ENCODE assay signal across 18 cellular contexts in genomic region chr13:26604784-26605183, GRCh38. TPM values are rescaled to one million over a fixed set of nuclear protein-coding genes. Genes with fewer than 3 reads are reported as not detected.
DNase-seq lines count a peak whose midpoint lies in the region; ATAC-seq and TF ChIP-seq lines count a peak whose summit lies in the region.
"Had no signal": no experiment of that assay in that cellular context is flagged by ENCODE, and none has a peak within 500 bp of the region (broad histone marks: within the 10 kb centered on the region; RNA-seq: fewer than 3 reads in every experiment).

No MANE protein-coding gene starts in this region.

- H3K4me1 Mint-ChIP-seq in stimulated activated effector memory CD8-positive, alpha-beta T cell treated with anti-CD3 and anti-CD28 coated beads, Interleukin-12 subunit alpha, Interleukin-12 subunit beta, amount 100 ng/mL, for 72 hours = no peaks in the 10 kb centered on the region
- H3K4me1 Mint-ChIP-seq: activated T-helper 17 cell treated with anti-CD3 and anti-CD28 coated beads, Interleukin-2, amount 50 U/mL, for 72 hours had no signal

- H3K27ac ChIP-seq in breast epithelium = peak overlapping the region; percentile 21 to 25
- peak overlapping the region in 3 of 4 donors; percentile 36 to 48 (median 40) for H3K27ac ChIP-seq in transverse colon
- H3K27ac ChIP-seq: neutrophil had no signal

- in situ Hi-C loops in transverse colon (cut with MboI; ENCODE audit: low pct_ligation_motif_present in 1 of 4, low pct_unique_long_range_greater_than_20kb in 1 of 4, low sequenced_read_pairs in 3 of 4) = no loop called here

- no peaks in the 10 kb centered on the region for H3K9me3 ChIP-seq in breast epithelium
- H3K9me3 ChIP-seq in transverse colon = no peaks in the 10 kb centered on the region
- H3K9me3 ChIP-seq: neutrophil had no signal

- ATAC-seq in left cardiac atrium = peak; percentile 72 to 89
- ATAC-seq in stimulated activated effector memory CD8-positive, alpha-beta T cell treated with anti-CD3 and anti-CD28 coated beads, Interleukin-12 subunit alpha, Interleukin-12 subunit beta, amount 100 ng/mL, for 72 hours = no peak
- ATAC-seq: activated T-helper 17 cell treated with anti-CD3 and anti-CD28 coated beads, Interleukin-2, amount 50 U/mL, for 72 hours; HCT116; stimulated activated memory B cell treated with anti-CD40 and anti-IgM and Interleukin-4, amounts not matched to agents 10 μg/mL and 1 μg/mL and 100 μg/mL, for 72 hours had no signal

- intact Hi-C loops in breast epithelium (cut with DNase I; ENCODE audit: low total_unique reads) (loop anchor here (5.0 kb wide), 1 partner anchor 398 kb away; no protein-coding TSS in a partner anchor), left cardiac atrium (cut with DNase I) (no loop called here), transverse colon (cut with DNase I; ENCODE audit: low total_unique reads) (no loop called here)

- WGBS in transverse colon (ENCODE audit: low coverage in 1 of 2), 2 donors = 92% methylated on average over 1 of the region's 1 CpG; no CpG with 5 or more reads in 1 of the 2 donors

- H3K27me3 ChIP-seq in breast epithelium = no peaks in the 10 kb centered on the region
- H3K27me3 ChIP-seq in transverse colon = no peaks in the 10 kb centered on the region

- H3K4me3 ChIP-seq in breast epithelium (no peak overlapping the region), transverse colon (no peak overlapping the region)
- H3K4me3 ChIP-seq: smooth muscle cell had no signal

- no peak overlapping the region for H3K27ac Mint-ChIP-seq in stimulated activated effector memory CD8-positive, alpha-beta T cell treated with anti-CD3 and anti-CD28 coated beads, Interleukin-12 subunit alpha, Interleukin-12 subunit beta, amount 100 ng/mL, for 72 hours
- H3K27ac Mint-ChIP-seq: activated B cell treated with CpG ODN at 0.5 μM for 24 hours; activated T-helper 17 cell treated with anti-CD3 and anti-CD28 coated beads, Interleukin-2, amount 50 U/mL, for 72 hours; stimulated activated memory B cell treated with anti-CD40 and anti-IgM and Interleukin-4, amounts not matched to agents 10 μg/mL and 1 μg/mL and 100 μg/mL, for 72 hours; T-helper 1 cell treated with Interleukin-12 subunit alpha and Interleukin-12 subunit beta and Interleukin-4 antibody, amounts not matched to agents 30 μg/mL and 1 μg/mL, for 36 hours had no signal

- H3K4me1 ChIP-seq in breast epithelium = no peaks in the 10 kb centered on the region
- H3K4me1 ChIP-seq in transverse colon = peaks cover 0 to 10% (median 0%) of the 10 kb centered on the region in 4 donors

- H3K36me3 Mint-ChIP-seq in stimulated activated effector memory CD8-positive, alpha-beta T cell treated with anti-CD3 and anti-CD28 coated beads, Interleukin-12 subunit alpha, Interleukin-12 subunit beta, amount 100 ng/mL, for 72 hours = no peaks in the 10 kb centered on the region
- H3K36me3 Mint-ChIP-seq: stimulated activated memory B cell treated with anti-CD40 and anti-IgM and Interleukin-4, amounts not matched to agents 10 μg/mL and 1 μg/mL and 100 μg/mL, for 72 hours had no signal

- no peak for TF ChIP-seq POLR2A in breast epithelium (IDR thresholded peaks at IDR 0.05)
- no peak for TF ChIP-seq POLR2A in transverse colon (IDR thresholded peaks at IDR 0.05)

- H3K4me3 Mint-ChIP-seq in stimulated activated effector memory CD8-positive, alpha-beta T cell treated with anti-CD3 and anti-CD28 coated beads, Interleukin-12 subunit alpha, Interleukin-12 subunit beta, amount 100 ng/mL, for 72 hours = no peak overlapping the region
- H3K4me3 Mint-ChIP-seq: activated B cell treated with CpG ODN at 0.5 μM for 24 hours; activated T-helper 17 cell treated with anti-CD3 and anti-CD28 coated beads, Interleukin-2, amount 50 U/mL, for 72 hours; stimulated activated memory B cell treated with anti-CD40 and anti-IgM and Interleukin-4, amounts not matched to agents 10 μg/mL and 1 μg/mL and 100 μg/mL, for 72 hours; T-helper 1 cell treated with Interleukin-12 subunit alpha and Interleukin-12 subunit beta and Interleukin-4 antibody, amounts not matched to agents 30 μg/mL and 1 μg/mL, for 36 hours had no signal

- no peaks in the 10 kb centered on the region for H3K36me3 ChIP-seq in breast epithelium
- H3K36me3 ChIP-seq in transverse colon = no peaks in the 10 kb centered on the region
- H3K36me3 ChIP-seq: neutrophil had no signal

- no peak for TF ChIP-seq EP300 in transverse colon (IDR thresholded peaks at IDR 0.05; ENCODE audit: low read depth)

- no peaks in the 10 kb centered on the region for H3K9me3 Mint-ChIP-seq in stimulated activated effector memory CD8-positive, alpha-beta T cell treated with anti-CD3 and anti-CD28 coated beads, Interleukin-12 subunit alpha, Interleukin-12 subunit beta, amount 100 ng/mL, for 72 hours
- H3K9me3 Mint-ChIP-seq: activated B cell treated with CpG ODN at 0.5 μM for 24 hours; activated T-helper 17 cell treated with anti-CD3 and anti-CD28 coated beads, Interleukin-2, amount 50 U/mL, for 72 hours; stimulated activated memory B cell treated with anti-CD40 and anti-IgM and Interleukin-4, amounts not matched to agents 10 μg/mL and 1 μg/mL and 100 μg/mL, for 72 hours; T-helper 1 cell treated with Interleukin-12 subunit alpha and Interleukin-12 subunit beta and Interleukin-4 antibody, amounts not matched to agents 30 μg/mL and 1 μg/mL, for 36 hours had no signal

- TF ChIP-seq CTCF in breast epithelium (IDR thresholded peaks at IDR 0.05) (no peak), transverse colon (IDR thresholded peaks at IDR 0.05) (no peak)

- peak in 1 of 2 donors; percentile 43 for DNase-seq in breast epithelium (ENCODE audit: low spot score in 2 of 2)
- peak; percentile 56 for DNase-seq in left cardiac atrium
- DNase-seq in pons (ENCODE audit: low spot score) = peak; percentile 18
- DNase-seq in transverse colon = peak; percentile 15
- no peak for DNase-seq in HuH-7.5 (ENCODE audit: low spot score)
- DNase-seq in stimulated activated effector memory CD8-positive, alpha-beta T cell treated with anti-CD3 and anti-CD28 coated beads, Interleukin-12 subunit alpha, Interleukin-12 subunit beta, amount 100 ng/mL, for 72 hours (ENCODE audit: low spot score in 2 of 2) = no peak
- no peak for DNase-seq in activated CD8-positive, alpha-beta memory T cell treated with anti-CD3 and anti-CD28 coated beads, Interleukin-2, amount 50 U/mL, for 48 hours
- no peak for DNase-seq in stimulated activated CD4-positive, alpha-beta T cell treated with anti-CD3 and anti-CD28 coated beads, Interleukin-4, amount 100 ng/mL, for 1 hour
- DNase-seq: activated B cell treated with CpG ODN at 0.5 μM for 24 hours, amniotic stem cell, midbrain, NCI-H146 had no signal

RNA-seq across cellular contexts. Expression of gene WASF3, which starts 47.3 kb away (rescaled TPM):
- total RNA-seq in breast epithelium (10 to 100 TPM; 15.2 to 67.0 (median 19.3) TPM), left cardiac atrium (10 to 100 TPM; 16.1 to 17.8 TPM), transverse colon (1 to 10 TPM in 2 of 4 donors, under 1 TPM in 2; 0.75 to 4.9 (median 2.3) TPM)

Comparison
In these comparisons a context has a peak if more than half of its experiments do, and no peak if none do; other contexts are left out.
1. DNase-seq: peak in left cardiac atrium (single experiment), pons (single experiment) and transverse colon (single experiment); none in HuH-7.5 (single experiment), stimulated activated effector memory CD8-positive, alpha-beta T cell treated with anti-CD3 and anti-CD28 coated beads, Interleukin-12 subunit alpha, Interleukin-12 subunit beta, amount 100 ng/mL, for 72 hours (0 of 2), activated CD8-positive, alpha-beta memory T cell treated with anti-CD3 and anti-CD28 coated beads, Interleukin-2, amount 50 U/mL, for 48 hours (single experiment) and stimulated activated CD4-positive, alpha-beta T cell treated with anti-CD3 and anti-CD28 coated beads, Interleukin-4, amount 100 ng/mL, for 1 hour (single experiment).